12 cellular contexts compared by ENCODE assay signal in the genomic region with DNA sequence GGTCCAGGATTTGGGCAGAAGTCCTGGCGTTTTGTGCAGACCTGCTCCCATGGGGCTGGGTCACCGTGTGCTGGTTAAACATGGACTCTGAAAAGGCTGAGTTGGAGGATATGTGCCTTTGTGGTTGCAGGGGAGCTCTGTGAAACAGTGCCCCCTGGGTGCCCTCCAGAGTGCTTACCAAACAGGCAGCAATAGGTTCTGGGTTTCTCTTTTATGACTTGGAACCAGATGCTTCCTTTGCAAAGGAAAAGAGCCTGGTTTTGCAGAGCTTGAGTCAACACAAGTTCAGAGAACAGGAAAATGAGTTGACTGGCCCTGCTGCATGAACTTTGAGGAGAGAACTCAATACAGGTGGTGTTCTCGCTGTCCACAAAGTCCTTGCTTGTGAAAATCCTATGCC.
DNase-seq lines count a peak whose midpoint lies in the region; ATAC-seq and TF ChIP-seq lines count a peak whose summit lies in the region.
"Had no signal": no experiment of that assay in that cellular context is flagged by ENCODE, and none has a peak within 500 bp of the region (broad histone marks: within the 10 kb centered on the region; RNA-seq: fewer than 3 reads in every experiment).

No MANE protein-coding gene starts in this region.

- no peaks in the 10 kb centered on the region for H3K4me1 ChIP-seq in DND-41 (ENCODE audit: insufficient read depth, low read length)

- no peaks in the 10 kb centered on the region for H3K9me3 ChIP-seq in DND-41 (ENCODE audit: insufficient read depth, low read length, severe bottlenecking)

- no peak overlapping the region for H3K4me2 ChIP-seq in DND-41 (ENCODE audit: insufficient read depth, low read length)

- H4K20me1 ChIP-seq in DND-41 (ENCODE audit: insufficient read depth, low read length), result no peaks in the 10 kb centered on the region

- ATAC-seq in DND-41 (ENCODE audit: insufficient read depth, low read depth) (no peak), HG02798 (IDR thresholded peaks at IDR 0.05; ENCODE audit: poor library complexity, unreplicated experiment) (peak; percentile 42), left lobe of liver (peak; percentile 24)

- H3K36me3 Mint-ChIP-seq in brain (peaks cover 37% of the 10 kb centered on the region), type B pancreatic cell (peaks cover 21% of the 10 kb centered on the region)
- H3K36me3 Mint-ChIP-seq: activated naive CD8-positive, alpha-beta T cell treated with anti-CD3 and anti-CD28 coated beads, Interleukin-2, amount 10 ng/mL, durations not matched to agents 7 days and 5 days; natural killer cell treated with Interleukin-12 subunit alpha and Interleukin-12 subunit beta and Interleukin-15 and Interleukin-18, amount 100 ng/mL, for 72 hours had no signal

- H3K4me1 Mint-ChIP-seq in brain, result peaks cover 34% of the 10 kb centered on the region
- H3K4me1 Mint-ChIP-seq in type B pancreatic cell (ENCODE audit: unreplicated experiment), result peaks cover 33% of the 10 kb centered on the region
- H3K4me1 Mint-ChIP-seq: activated naive CD8-positive, alpha-beta T cell treated with anti-CD3 and anti-CD28 coated beads, Interleukin-2, amount 10 ng/mL, durations not matched to agents 7 days and 5 days had no signal

- H3K27ac ChIP-seq in DND-41 (ENCODE audit: low read length), result no peak overlapping the region

- H3K4me3 ChIP-seq in DND-41 (ENCODE audit: low read depth in 1 of 2, low read length in 2 of 2), result no peak overlapping the region

- no peaks in the 10 kb centered on the region for H3K79me2 ChIP-seq in DND-41 (ENCODE audit: insufficient read depth, low read length)

- no peak overlapping the region for H2AFZ ChIP-seq in DND-41 (ENCODE audit: low read depth, low read length)

- no peaks in the 10 kb centered on the region for H3K36me3 ChIP-seq in DND-41 (ENCODE audit: insufficient read depth, low read length)

- peak; percentile 6 for TF ChIP-seq CTCF in DND-41 (IDR thresholded peaks at IDR 0.05; ENCODE audit: borderline replicate concordance, extremely low read depth, low read length, poor library complexity, severe bottlenecking)
- TF ChIP-seq CTCF in brain (conservative IDR thresholded peaks at IDR 0.05), result no peak
- TF ChIP-seq CTCF in type B pancreatic cell (conservative IDR thresholded peaks at IDR 0.05), result no peak

- H3K4me3 Mint-ChIP-seq in brain (no peak overlapping the region), type B pancreatic cell (no peak overlapping the region)
- H3K4me3 Mint-ChIP-seq: activated naive CD8-positive, alpha-beta T cell treated with anti-CD3 and anti-CD28 coated beads, Interleukin-2, amount 10 ng/mL, durations not matched to agents 7 days and 5 days; natural killer cell treated with Interleukin-12 subunit alpha and Interleukin-12 subunit beta and Interleukin-15 and Interleukin-18, amount 100 ng/mL, for 72 hours had no signal

- H3K9me3 Mint-ChIP-seq in brain (peaks cover 0 to 2% (median 0%) of the 10 kb centered on the region in 5 experiments), type B pancreatic cell (peaks cover 6% of the 10 kb centered on the region)
- H3K9me3 Mint-ChIP-seq: activated naive CD8-positive, alpha-beta T cell treated with anti-CD3 and anti-CD28 coated beads, Interleukin-2, amount 10 ng/mL, durations not matched to agents 7 days and 5 days; natural killer cell treated with Interleukin-12 subunit alpha and Interleukin-12 subunit beta and Interleukin-15 and Interleukin-18, amount 100 ng/mL, for 72 hours had no signal

- H3K27me3 Mint-ChIP-seq in brain, result no peaks in the 10 kb centered on the region
- H3K27me3 Mint-ChIP-seq in type B pancreatic cell, result no peaks in the 10 kb centered on the region

- H3K27ac Mint-ChIP-seq in brain (peak overlapping the region in 3 of 5 experiments; percentile 8 to 43 (median 23)), type B pancreatic cell (no peak overlapping the region)
- H3K27ac Mint-ChIP-seq: activated naive CD8-positive, alpha-beta T cell treated with anti-CD3 and anti-CD28 coated beads, Interleukin-2, amount 10 ng/mL, durations not matched to agents 7 days and 5 days; natural killer cell treated with Interleukin-12 subunit alpha and Interleukin-12 subunit beta and Interleukin-15 and Interleukin-18, amount 100 ng/mL, for 72 hours had no signal

- H3K9ac ChIP-seq in DND-41 (ENCODE audit: low read depth, low read length), result no peak overlapping the region

- no peaks in the 10 kb centered on the region for H3K27me3 ChIP-seq in DND-41 (ENCODE audit: insufficient read depth, low read length, poor library complexity)

- no peak for DNase-seq in DND-41
- no peak for DNase-seq in left lobe of liver (ENCODE audit: low spot score)
- no peak for DNase-seq in effector CD4-positive, alpha-beta T cell
- no peak for DNase-seq in ecto neural progenitor cell (ENCODE audit: low spot score)
- no peak for DNase-seq in type B pancreatic cell (ENCODE audit: extremely low spot score, unreplicated experiment)
- no peak for DNase-seq in NCI-H510A treated with DMSO at 0.1 percent for 48 hours (lab: John Stamatoyannopoulos, UW)
- DNase-seq: activated CD8-positive, alpha-beta memory T cell treated with anti-CD3 and anti-CD28 coated beads for 24 hours; activated naive CD8-positive, alpha-beta T cell treated with anti-CD3 and anti-CD28 coated beads, Interleukin-2, amount 10 ng/mL, durations not matched to agents 7 days and 5 days; NCI-H187 had no signal
